ENCODE assay signal across 11 cellular contexts in genomic region chr18:74500380-74501173, GRCh38. TPM values are rescaled to one million over a fixed set of nuclear protein-coding genes. Genes with fewer than 3 reads are reported as not detected.
DNase-seq lines count a peak whose midpoint lies in the region; ATAC-seq, FAIRE-seq and TF ChIP-seq lines count a peak whose summit lies in the region.
"Not testable (repeated sequence)": the region's sequence is repeated elsewhere in the genome, so short reads cannot be mapped to it uniquely, and the experiment has no call there.
"Had no signal": no experiment of that assay in that cellular context is flagged by ENCODE, and none has a peak within 500 bp of the region (broad histone marks: within the 10 kb centered on the region; RNA-seq: fewer than 3 reads in every experiment).

No MANE protein-coding gene starts in this region.

- peaks cover 20% of the 10 kb centered on the region; the same call in 1 of the 2 replicates for H3K36me3 Mint-ChIP-seq in HFFc6 (ENCODE audit: low read depth)
- peaks cover 79% of the 10 kb centered on the region for H3K36me3 Mint-ChIP-seq in activated T-helper 17 cell treated with anti-CD3 and anti-CD28 coated beads, Interleukin-2, amount 50 U/mL, for 72 hours (ENCODE audit: low read depth)
- peaks cover 12% of the 10 kb centered on the region for H3K36me3 Mint-ChIP-seq in natural killer cell treated with Interleukin-12 subunit alpha and Interleukin-12 subunit beta and Interleukin-15 and Interleukin-18, amount 100 ng/mL, for 72 hours
- peaks cover 50% of the 10 kb centered on the region for H3K36me3 Mint-ChIP-seq in stimulated activated naive CD8-positive, alpha-beta T cell treated with anti-CD3 and anti-CD28 coated beads, Interleukin-15, Interleukin-2, amounts not matched to agents 100 ng/mL and 50 ng/mL, for 24 hours (ENCODE audit: low read depth)

- H3K4me3 ChIP-seq in RWPE2 (ENCODE audit: severe bottlenecking) (peak overlapping the region; percentile 25), colonic mucosa (peak overlapping the region; percentile 22), keratinocyte (ENCODE audit: control insufficient read depth in 2 of 3, extremely low read depth in 1 of 3, insufficient read depth in 2 of 3, low read depth in 1 of 3, low read length in 3 of 3) (peak overlapping the region in 1 of 3 experiments; percentile 75)

- not testable (repeated sequence) for H3K9me1 ChIP-seq in keratinocyte (ENCODE audit: control insufficient read depth, extremely low read depth, insufficient read depth, low read length)

- peak overlapping the region; percentile 7; the same call in 1 of the 2 replicates for H3K27ac Mint-ChIP-seq in HFFc6
- H3K27ac Mint-ChIP-seq in activated T-helper 17 cell treated with anti-CD3 and anti-CD28 coated beads, Interleukin-2, amount 50 U/mL, for 72 hours, result peak overlapping the region; percentile 99
- H3K27ac Mint-ChIP-seq in natural killer cell treated with Interleukin-12 subunit alpha and Interleukin-12 subunit beta and Interleukin-15 and Interleukin-18, amount 100 ng/mL, for 72 hours, result peak overlapping the region; percentile 93 to 96
- H3K27ac Mint-ChIP-seq in stimulated activated naive CD8-positive, alpha-beta T cell treated with anti-CD3 and anti-CD28 coated beads, Interleukin-15, Interleukin-2, amounts not matched to agents 100 ng/mL and 50 ng/mL, for 24 hours, result peak overlapping the region; percentile 83

- not testable (repeated sequence) for H3K27me3 Mint-ChIP-seq in HFFc6 (ENCODE audit: insufficient read depth); activated T-helper 17 cell treated with anti-CD3 and anti-CD28 coated beads, Interleukin-2, amount 50 U/mL, for 72 hours; natural killer cell treated with Interleukin-12 subunit alpha and Interleukin-12 subunit beta and Interleukin-15 and Interleukin-18, amount 100 ng/mL, for 72 hours; stimulated activated naive CD8-positive, alpha-beta T cell treated with anti-CD3 and anti-CD28 coated beads, Interleukin-15, Interleukin-2, amounts not matched to agents 100 ng/mL and 50 ng/mL, for 24 hours

- not testable (repeated sequence) for H2AFZ ChIP-seq in keratinocyte (ENCODE audit: control insufficient read depth, low read length)

- H3K4me1 Mint-ChIP-seq in HFFc6 (ENCODE audit: low read depth), result peaks cover 28% of the 10 kb centered on the region
- H3K4me1 Mint-ChIP-seq in activated T-helper 17 cell treated with anti-CD3 and anti-CD28 coated beads, Interleukin-2, amount 50 U/mL, for 72 hours, result not testable (repeated sequence)
- peaks cover 45 to 55% of the 10 kb centered on the region in 2 donors for H3K4me1 Mint-ChIP-seq in natural killer cell treated with Interleukin-12 subunit alpha and Interleukin-12 subunit beta and Interleukin-15 and Interleukin-18, amount 100 ng/mL, for 72 hours (ENCODE audit: low read depth in 2 of 2)
- H3K4me1 Mint-ChIP-seq in stimulated activated naive CD8-positive, alpha-beta T cell treated with anti-CD3 and anti-CD28 coated beads, Interleukin-15, Interleukin-2, amounts not matched to agents 100 ng/mL and 50 ng/mL, for 24 hours (ENCODE audit: low read depth), result peaks cover 50% of the 10 kb centered on the region

- intact Hi-C loops in colonic mucosa (cut with DNase I), result loop anchor here (5.0 kb wide), 1 partner anchor 97 kb away; the partner anchor contains the start of gene ZNF407

- not testable (repeated sequence) for ATAC-seq in RWPE2 (ENCODE audit: low read depth); activated T-helper 17 cell treated with anti-CD3 and anti-CD28 coated beads, Interleukin-2, amount 50 U/mL, for 72 hours (replicated peaks); natural killer cell treated with Interleukin-12 subunit alpha and Interleukin-12 subunit beta and Interleukin-15 and Interleukin-18, amount 100 ng/mL, for 72 hours

- H3K27me3 ChIP-seq in RWPE2 (ENCODE audit: insufficient read depth, poor library complexity, severe bottlenecking); colonic mucosa; keratinocyte (ENCODE audit: control insufficient read depth, extremely low read depth, insufficient read depth, low read length): not testable (repeated sequence)

- not testable (repeated sequence) for H3K4me3 Mint-ChIP-seq in HFFc6
- peak overlapping the region; percentile 93 for H3K4me3 Mint-ChIP-seq in activated T-helper 17 cell treated with anti-CD3 and anti-CD28 coated beads, Interleukin-2, amount 50 U/mL, for 72 hours
- H3K4me3 Mint-ChIP-seq in natural killer cell treated with Interleukin-12 subunit alpha and Interleukin-12 subunit beta and Interleukin-15 and Interleukin-18, amount 100 ng/mL, for 72 hours, result peak overlapping the region; percentile 85
- peak overlapping the region; percentile 99 for H3K4me3 Mint-ChIP-seq in stimulated activated naive CD8-positive, alpha-beta T cell treated with anti-CD3 and anti-CD28 coated beads, Interleukin-15, Interleukin-2, amounts not matched to agents 100 ng/mL and 50 ng/mL, for 24 hours

- not testable (repeated sequence) for DNase-seq in HFFc6; RWPE2 (ENCODE audit: low spot score); colonic mucosa; keratinocyte (ENCODE audit: low read depth, low spot score); natural killer cell treated with Interleukin-12 subunit alpha and Interleukin-12 subunit beta and Interleukin-15 and Interleukin-18, amount 100 ng/mL, for 72 hours (ENCODE audit: low spot score)

- peaks cover 58% of the 10 kb centered on the region for H3K79me2 ChIP-seq in keratinocyte (ENCODE audit: control insufficient read depth, insufficient read depth, low read length)

- dilution Hi-C loops in keratinocyte (cut with MboI; ENCODE audit: extremely low pct_ligation_motif_present, low sequenced_read_pairs), result not testable (repeated sequence)

- H3K9me3 Mint-ChIP-seq in HFFc6; activated T-helper 17 cell treated with anti-CD3 and anti-CD28 coated beads, Interleukin-2, amount 50 U/mL, for 72 hours; natural killer cell treated with Interleukin-12 subunit alpha and Interleukin-12 subunit beta and Interleukin-15 and Interleukin-18, amount 100 ng/mL, for 72 hours; stimulated activated naive CD8-positive, alpha-beta T cell treated with anti-CD3 and anti-CD28 coated beads, Interleukin-15, Interleukin-2, amounts not matched to agents 100 ng/mL and 50 ng/mL, for 24 hours: not testable (repeated sequence)

- H3K9ac ChIP-seq in colonic mucosa (ENCODE audit: low read depth in 2 of 2, low read length in 2 of 2), result peak overlapping the region; percentile 12 to 85
- peak overlapping the region; percentile 7 for H3K9ac ChIP-seq in keratinocyte (ENCODE audit: control insufficient read depth, extremely low read depth, insufficient read depth, low read length)

- peaks cover 11% of the 10 kb centered on the region for H3K4me1 ChIP-seq in RWPE2 (ENCODE audit: insufficient read depth, poor library complexity, severe bottlenecking)
- peaks cover 20% of the 10 kb centered on the region for H3K4me1 ChIP-seq in colonic mucosa
- H3K4me1 ChIP-seq in keratinocyte (ENCODE audit: control insufficient read depth, extremely low read depth, insufficient read depth, low read length), result peaks cover 31% of the 10 kb centered on the region

- TF ChIP-seq CTCF in C4-2B (conservative IDR thresholded peaks at IDR 0.05); HFFc6 (IDR thresholded peaks at IDR 0.05); RWPE2 (IDR thresholded peaks at IDR 0.05; ENCODE audit: poor library complexity, severe bottlenecking); colonic mucosa (IDR thresholded peaks at IDR 0.05); keratinocyte (optimal IDR thresholded peaks at IDR 0.05 in 1 of 3, IDR thresholded peaks at IDR 0.05 in 1 of 3, conservative IDR thresholded peaks at IDR 0.05 in 1 of 3; ENCODE audit: extremely low read depth in 1 of 3, insufficient read depth in 2 of 3, low read length in 3 of 3): not testable (repeated sequence)

- not testable (repeated sequence) for FAIRE-seq in keratinocyte (lab: Jason Lieb, UNC)

- not testable (repeated sequence) for H3K9me3 ChIP-seq in RWPE2 (ENCODE audit: severe bottlenecking); colonic mucosa; keratinocyte (ENCODE audit: control insufficient read depth, low read depth, low read length)

- H3K4me2 ChIP-seq in keratinocyte (ENCODE audit: control insufficient read depth, extremely low read depth, insufficient read depth, low read depth, low read length), result peak overlapping the region; percentile 10

- peak overlapping the region; percentile 89 for H3K27ac ChIP-seq in C4-2B
- H3K27ac ChIP-seq in RWPE2 (ENCODE audit: poor library complexity, severe bottlenecking), result peak overlapping the region; percentile 81
- peak overlapping the region; percentile 83 for H3K27ac ChIP-seq in colonic mucosa
- H3K27ac ChIP-seq in keratinocyte (ENCODE audit: control insufficient read depth, insufficient read depth, low read length), result not testable (repeated sequence)

- H4K20me1 ChIP-seq in keratinocyte (ENCODE audit: control insufficient read depth, extremely low read depth, insufficient read depth, low read length), result not testable (repeated sequence)

- H3K36me3 ChIP-seq in RWPE2 (ENCODE audit: low read depth) (peaks cover 49% of the 10 kb centered on the region), keratinocyte (ENCODE audit: control insufficient read depth in 2 of 2, extremely low read depth in 1 of 2, insufficient read depth in 2 of 2, low read length in 2 of 2) (peaks cover 15 to 16% of the 10 kb centered on the region in 2 experiments)
- not testable (repeated sequence) for H3K36me3 ChIP-seq in colonic mucosa

RNA-seq across cellular contexts. Expression of gene CNDP2, which starts 4.4 kb away (rescaled TPM):
- total RNA-seq in HFFc6 (2021; fragmentation: NEBNext Ultra II Directional; extraction: Animal tissue kit (Norgen Biotek cat#: 25700)), result 10 to 100 TPM; 79.7 to 95.4 (median 85.3) TPM
- 100 to 1,000 TPM; 141 to 217 TPM for total RNA-seq in activated T-helper 17 cell treated with anti-CD3 and anti-CD28 coated beads, Interleukin-2, amount 50 U/mL, for 72 hours
- 100 to 1,000 TPM; 206 to 261 TPM for total RNA-seq in colonic mucosa
- polyA plus RNA-seq in keratinocyte, result 126 to 156 TPM (median 134 TPM) in 3 replicates
- 110 TPM for polyA plus RNA-seq in keratinocyte (2011; ENCODE audit: low read depth)
- 121 and 149 TPM in 2 replicates for polyA plus RNA-seq in keratinocyte (2011; cell fraction: cytosol; rRNA removed)
- polyA plus RNA-seq in keratinocyte (2011; cell fraction: nucleus; rRNA removed), result 213 and 222 TPM in 2 replicates
- 122 and 150 TPM in 2 replicates for polyA plus RNA-seq in keratinocyte (2012; ENCODE audit: low replicate concordance)
- 103 to 182 TPM (median 124 TPM) in 3 replicates for polyA minus RNA-seq in keratinocyte
- 152 TPM for polyA minus RNA-seq in keratinocyte (2011; cell fraction: cytosol; rRNA and poly(A)+ RNA removed)
- polyA minus RNA-seq in keratinocyte (2011; cell fraction: nucleus; rRNA and poly(A)+ RNA removed), result 78.6 and 121 TPM in 2 replicates
- total RNA-seq in natural killer cell treated with Interleukin-12 subunit alpha and Interleukin-12 subunit beta and Interleukin-15 and Interleukin-18, amount 100 ng/mL, for 72 hours, result 100 to 1,000 TPM; 152 to 215 TPM

RNA-seq across cellular contexts. Expression of gene CNDP1, which starts 33.7 kb away (rescaled TPM):
- not detected for total RNA-seq in HFFc6 (2021; fragmentation: NEBNext Ultra II Directional; extraction: Animal tissue kit (Norgen Biotek cat#: 25700))
- under 1 TPM in 1 of 2 donors, not detected in 1; 0.26 TPM for total RNA-seq in activated T-helper 17 cell treated with anti-CD3 and anti-CD28 coated beads, Interleukin-2, amount 50 U/mL, for 72 hours
- total RNA-seq in colonic mucosa, result under 1 TPM in 1 of 2 donors, not detected in 1; 0.10 TPM
- polyA plus RNA-seq in keratinocyte, result not detected in 3 replicates
- not detected for polyA plus RNA-seq in keratinocyte (2011; ENCODE audit: low read depth)
- polyA plus RNA-seq in keratinocyte (2011; cell fraction: cytosol; rRNA removed), result not detected in 2 replicates
- polyA plus RNA-seq in keratinocyte (2011; cell fraction: nucleus; rRNA removed), result not detected in 2 replicates
- polyA plus RNA-seq in keratinocyte (2012; ENCODE audit: low replicate concordance), result 0.27 TPM in 1 of 2 replicates, not detected in the other
- polyA minus RNA-seq in keratinocyte, result not detected in 3 replicates
- polyA minus RNA-seq in keratinocyte (2011; cell fraction: cytosol; rRNA and poly(A)+ RNA removed), result not detected
- polyA minus RNA-seq in keratinocyte (2011; cell fraction: nucleus; rRNA and poly(A)+ RNA removed), result not detected in 2 replicates
- total RNA-seq in natural killer cell treated with Interleukin-12 subunit alpha and Interleukin-12 subunit beta and Interleukin-15 and Interleukin-18, amount 100 ng/mL, for 72 hours, result under 1 TPM in 1 of 2 donors, not detected in 1; 0.57 TPM
- total RNA-seq: fibroblast of lung; PC-9; T-helper 1 cell treated with Interleukin-12 subunit alpha and Interleukin-12 subunit beta and Interleukin-4 antibody, amounts not matched to agents 30 ng/mL and 1 ng/mL, for 36 hours had no signal
- polyA plus RNA-seq: fibroblast of lung had no signal

RNA-seq across cellular contexts. Expression of gene DIPK1C, which starts 43.5 kb away (rescaled TPM):
- not detected for total RNA-seq in HFFc6 (2021; fragmentation: NEBNext Ultra II Directional; extraction: Animal tissue kit (Norgen Biotek cat#: 25700))
- total RNA-seq in activated T-helper 17 cell treated with anti-CD3 and anti-CD28 coated beads, Interleukin-2, amount 50 U/mL, for 72 hours, result not detected
- under 1 TPM in 1 of 2 donors, not detected in 1; 0.24 TPM for total RNA-seq in colonic mucosa
- polyA plus RNA-seq in keratinocyte, result not detected in 3 replicates
- not detected for polyA plus RNA-seq in keratinocyte (2011; ENCODE audit: low read depth)
- not detected in 2 replicates for polyA plus RNA-seq in keratinocyte (2011; cell fraction: cytosol; rRNA removed)
- not detected in 2 replicates for polyA plus RNA-seq in keratinocyte (2011; cell fraction: nucleus; rRNA removed)
- not detected in 2 replicates for polyA plus RNA-seq in keratinocyte (2012; ENCODE audit: low replicate concordance)
- polyA minus RNA-seq in keratinocyte, result not detected in 3 replicates
- polyA minus RNA-seq in keratinocyte (2011; cell fraction: cytosol; rRNA and poly(A)+ RNA removed), result not detected
- not detected in 2 replicates for polyA minus RNA-seq in keratinocyte (2011; cell fraction: nucleus; rRNA and poly(A)+ RNA removed)
- not detected for total RNA-seq in natural killer cell treated with Interleukin-12 subunit alpha and Interleukin-12 subunit beta and Interleukin-15 and Interleukin-18, amount 100 ng/mL, for 72 hours
- total RNA-seq: fibroblast of lung; PC-9; T-helper 1 cell treated with Interleukin-12 subunit alpha and Interleukin-12 subunit beta and Interleukin-4 antibody, amounts not matched to agents 30 ng/mL and 1 ng/mL, for 36 hours had no signal
- polyA plus RNA-seq: fibroblast of lung had no signal

Comparison
In these comparisons a context has a peak if more than half of its experiments do, and no peak if none do; other contexts are left out.
1. H3K27ac Mint-ChIP-seq: peak in every context shown above with its lines; median percentile 99 in activated T-helper 17 cell treated with anti-CD3 and anti-CD28 coated beads, Interleukin-2, amount 50 U/mL, for 72 hours; 94 in natural killer cell treated with Interleukin-12 subunit alpha and Interleukin-12 subunit beta and Interleukin-15 and Interleukin-18, amount 100 ng/mL, for 72 hours; 83 in stimulated activated naive CD8-positive, alpha-beta T cell treated with anti-CD3 and anti-CD28 coated beads, Interleukin-15, Interleukin-2, amounts not matched to agents 100 ng/mL and 50 ng/mL, for 24 hours; 7 in HFFc6.